ENCODE assay signal across 17 cellular contexts in genomic region chr2:136486115-136486514, GRCh38.
DNase-seq lines count a peak whose midpoint lies in the region; ATAC-seq and TF ChIP-seq lines count a peak whose summit lies in the region.
"Had no signal": no experiment of that assay in that cellular context is flagged by ENCODE, and none has a peak within 500 bp of the region (broad histone marks: within the 10 kb centered on the region; RNA-seq: fewer than 3 reads in every experiment).

No MANE protein-coding gene starts in this region.

- no peaks in the 10 kb centered on the region for H3K9me3 Mint-ChIP-seq in GM23338
- H3K9me3 Mint-ChIP-seq in nephron progenitor cell: peaks cover 6% of the 10 kb centered on the region
- H3K9me3 Mint-ChIP-seq: CD4-positive, alpha-beta T cell had no signal

- no peaks in the 10 kb centered on the region for H3K9me2 ChIP-seq in GM23338 (ENCODE audit: insufficient read depth)

- TF ChIP-seq CTCF in GM23338 (conservative IDR thresholded peaks at IDR 0.05; ENCODE audit: low read depth in 2 of 2): no peak
- TF ChIP-seq CTCF in nephron progenitor cell (IDR thresholded peaks at IDR 0.05): no peak

- H3F3A ChIP-seq in GM23338 (replicated peaks; ENCODE audit: low read depth): no peaks in the 10 kb centered on the region

- no peak overlapping the region for H3K4me3 ChIP-seq in GM23338
- H3K4me3 ChIP-seq: adrenal gland had no signal

- no peaks in the 10 kb centered on the region for H3K27me3 ChIP-seq in GM23338 (ENCODE audit: insufficient read depth)
- H3K27me3 ChIP-seq: adrenal gland had no signal

- no peak overlapping the region for H3K27ac Mint-ChIP-seq in GM23338
- peak overlapping the region; percentile 52 for H3K27ac Mint-ChIP-seq in nephron progenitor cell
- H3K27ac Mint-ChIP-seq: CD4-positive, alpha-beta T cell had no signal

- H2AFZ ChIP-seq in GM23338: 0 out of 2 replicates have a peak overlapping the region, but pooled peaks have one; percentile 52

- ATAC-seq in GM18867 (IDR thresholded peaks at IDR 0.05; ENCODE audit: unreplicated experiment) (peak; percentile 38), GM23338 (no peak), HG03135 (IDR thresholded peaks at IDR 0.05; ENCODE audit: unreplicated experiment) (peak; percentile 53), GM21367 (IDR thresholded peaks at IDR 0.05; ENCODE audit: unreplicated experiment) (no peak)
- ATAC-seq: HCT116 had no signal

- no peaks in the 10 kb centered on the region for H3K36me3 ChIP-seq in GM23338 (ENCODE audit: insufficient read depth)
- H3K36me3 ChIP-seq: adrenal gland had no signal

- H3K4me1 Mint-ChIP-seq in GM23338 (peaks cover 3% of the 10 kb centered on the region; the same call in 1 of the 3 replicates), nephron progenitor cell (peaks cover 19% of the 10 kb centered on the region)

- DNase-seq in GM23338 (ENCODE audit: low spot score) (no peak), nephron progenitor cell (no peak), COR-L47 (lab: John Stamatoyannopoulos, UW) (no peak), DMS153 treated with DMSO at 0.1 percent for 48 hours (lab: John Stamatoyannopoulos, UW; ENCODE audit: unreplicated experiment) (no peak)
- DNase-seq: activated CD4-positive, alpha-beta T cell treated with anti-CD3 and anti-CD28 coated beads for 48 hours; activated T-cell treated with anti-CD3 and anti-CD28 coated beads, Interleukin-2, amount 50 U/mL, for 48 hours; adrenal gland; CD4-positive, alpha-beta T cell; NCI-H2029; NCI-H69; nucleus accumbens; stimulated activated naive CD4-positive, alpha-beta T cell treated with Interleukin-2 at 50 U/mL for 16 hours; T-helper 2 cell had no signal

- no peak overlapping the region for H3K27ac ChIP-seq in GM23338 (ENCODE audit: low read depth)
- H3K27ac ChIP-seq: adrenal gland had no signal

- no peaks in the 10 kb centered on the region for H3K36me3 Mint-ChIP-seq in GM23338 (ENCODE audit: low read depth)
- no peaks in the 10 kb centered on the region for H3K36me3 Mint-ChIP-seq in nephron progenitor cell (ENCODE audit: low read depth)

- H3K4me2 ChIP-seq in GM23338: no peak overlapping the region

- no peaks in the 10 kb centered on the region for H4K20me1 ChIP-seq in GM23338 (replicated peaks; ENCODE audit: insufficient read depth)

- H3K4me3 Mint-ChIP-seq in GM23338 (no peak overlapping the region; the same call in 2 of the 3 replicates), nephron progenitor cell (no peak overlapping the region)
- H3K4me3 Mint-ChIP-seq: CD4-positive, alpha-beta T cell had no signal

- H3K27me3 Mint-ChIP-seq in GM23338 (ENCODE audit: insufficient read depth, low read depth, poor library complexity) (no peaks in the 10 kb centered on the region), nephron progenitor cell (ENCODE audit: low read depth, poor library complexity) (no peaks in the 10 kb centered on the region)

- no peaks in the 10 kb centered on the region for H3K79me2 ChIP-seq in GM23338 (replicated peaks; ENCODE audit: insufficient read depth)

- no peaks in the 10 kb centered on the region for H3K4me1 ChIP-seq in GM23338 (ENCODE audit: insufficient read depth)
- H3K4me1 ChIP-seq: adrenal gland had no signal

TF ChIP-seq in GM23338, 12 proteins besides CTCF, POLR2A, EP300 and RAD21:
- TF ChIP-seq, protein P1, sequence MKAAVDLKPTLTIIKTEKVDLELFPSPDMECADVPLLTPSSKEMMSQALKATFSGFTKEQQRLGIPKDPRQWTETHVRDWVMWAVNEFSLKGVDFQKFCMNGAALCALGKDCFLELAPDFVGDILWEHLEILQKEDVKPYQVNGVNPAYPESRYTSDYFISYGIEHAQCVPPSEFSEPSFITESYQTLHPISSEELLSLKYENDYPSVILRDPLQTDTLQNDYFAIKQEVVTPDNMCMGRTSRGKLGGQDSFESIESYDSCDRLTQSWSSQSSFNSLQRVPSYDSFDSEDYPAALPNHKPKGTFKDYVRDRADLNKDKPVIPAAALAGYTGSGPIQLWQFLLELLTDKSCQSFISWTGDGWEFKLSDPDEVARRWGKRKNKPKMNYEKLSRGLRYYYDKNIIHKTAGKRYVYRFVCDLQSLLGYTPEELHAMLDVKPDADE (IDR thresholded peaks at IDR 0.05): no peak
- TF ChIP-seq ZNF114 (CRISPR knock-in tag; IDR thresholded peaks at IDR 0.05): no peak
- no peak for TF ChIP-seq JUNB (IDR thresholded peaks at IDR 0.05; ENCODE audit: unreplicated experiment)
- no peak for TF ChIP-seq STAT1 (IDR thresholded peaks at IDR 0.05; ENCODE audit: unreplicated experiment)
- no peak for TF ChIP-seq REST (IDR thresholded peaks at IDR 0.05; ENCODE audit: unreplicated experiment)
- TF ChIP-seq EZH2 (IDR thresholded peaks at IDR 0.05; ENCODE audit: low read depth, unreplicated experiment): no peak

Comparison
In these comparisons a context has a peak if more than half of its experiments do, and no peak if none do; other contexts are left out.
1. ATAC-seq: peak in GM18867 (single experiment) and HG03135 (single experiment); none in GM23338 (single experiment) and GM21367 (single experiment).